Comparison of ENCODE assay signal across 9 cellular contexts in genomic region chr7:23184291-23184690, GRCh38. TPM values are rescaled to one million over a fixed set of nuclear protein-coding genes. Genes with fewer than 3 reads are reported as not detected.
A peak's percentile ranks its signal among the peaks of the same experiment; 100 is the strongest.
DNase-seq lines count a peak whose midpoint lies in the region; ATAC-seq, FAIRE-seq and TF ChIP-seq lines count a peak whose summit lies in the region.
"Had no signal": no experiment of that assay in that cellular context is flagged by ENCODE, and none has a peak within 500 bp of the region (broad histone marks: within the 10 kb centered on the region; RNA-seq: fewer than 3 reads in every experiment).

No MANE protein-coding gene starts in this region.

- H3K4me3 Mint-ChIP-seq in activated T-cell treated with anti-CD3 and anti-CD28 coated beads, Interleukin-2, amount 50 U/mL, for 24 hours, result peak overlapping the region; percentile 92
- peak overlapping the region; percentile 63 for H3K4me3 Mint-ChIP-seq in neural progenitor cell

- TF ChIP-seq POLR2A in GM12878 (IDR thresholded peaks at IDR 0.05; ENCODE audit: low read depth, low read length), result no peak

- H3K27me3 ChIP-seq in Loucy (ENCODE audit: insufficient read depth, low read length, poor library complexity, severe bottlenecking) (no peaks in the 10 kb centered on the region), GM12878 (replicated peaks in 1 of 2; ENCODE audit: control insufficient read depth in 2 of 2, insufficient read depth in 2 of 2, low read length in 1 of 2) (no peaks in the 10 kb centered on the region), neural progenitor cell (no peaks in the 10 kb centered on the region)

- H3K27ac ChIP-seq in GM12878 (ENCODE audit: control insufficient read depth, insufficient read depth), result no peak overlapping the region; the same call in 1 of the 2 replicates
- no peak overlapping the region for H3K27ac ChIP-seq in neural progenitor cell

- H3K36me3 ChIP-seq in Loucy (ENCODE audit: insufficient read depth, low read length) (peaks cover 22% of the 10 kb centered on the region; the same call in 1 of the 2 replicates), GM12878 (ENCODE audit: control insufficient read depth in 2 of 2, insufficient read depth in 2 of 2, low read length in 1 of 2) (peaks cover 0 to 13% of the 10 kb centered on the region in 2 experiments; a peak in 2 of 4 replicates), neural progenitor cell (peaks cover 28% of the 10 kb centered on the region)

- peak overlapping the region; percentile 92 for H3K9ac ChIP-seq in Loucy (ENCODE audit: low read depth, low read length, poor library complexity, severe bottlenecking)
- H3K9ac ChIP-seq in GM12878 (ENCODE audit: control insufficient read depth, insufficient read depth, low read length), result no peak overlapping the region
- no peak overlapping the region for H3K9ac ChIP-seq in neural progenitor cell

- CTCF ChIA-PET in GM12878 (lab: Yijun Ruan, JAX), result interaction anchor here (0.6 to 5.9 kb wide), 31 partner anchors 10 to 410 kb away, joined by 3 to 77 read pairs (median 4); no protein-coding TSS in a partner anchor

- H3K4me1 Mint-ChIP-seq in activated T-cell treated with anti-CD3 and anti-CD28 coated beads, Interleukin-2, amount 50 U/mL, for 24 hours (ENCODE audit: low read depth), result peaks cover 44% of the 10 kb centered on the region
- peaks cover 22% of the 10 kb centered on the region for H3K4me1 Mint-ChIP-seq in neural progenitor cell

- ATAC-seq in GM12878 (no peak), HG03442 (IDR thresholded peaks at IDR 0.05; ENCODE audit: unreplicated experiment) (no peak)

- SMC1A ChIA-PET in GM12878 (lab: Charles Lee; ENCODE audit: uncharacterized antibody, unreplicated experiment), result interaction anchor here (0.7 to 3.5 kb wide), 17 partner anchors 18 to 362 kb away, joined by 3 to 32 read pairs (median 4); partner anchors contain the start of gene KLHL7

- no peak for FAIRE-seq in GM12878 (lab: Jason Lieb, UNC)
- FAIRE-seq: endometrium had no signal

- no TSS peak for BruUV-seq in GM12878 (replicated peaks; lab: Mats Ljungman, UMichigan)

- H3K36me3 Mint-ChIP-seq in activated T-cell treated with anti-CD3 and anti-CD28 coated beads, Interleukin-2, amount 50 U/mL, for 24 hours (ENCODE audit: low read depth), result peaks cover 74% of the 10 kb centered on the region
- H3K36me3 Mint-ChIP-seq in neural progenitor cell, result peaks cover 13% of the 10 kb centered on the region

- 38% methylated on average over 1 of the region's 1 CpG for WGBS in GM12878 (ENCODE audit: insufficient coverage, insufficient replicate concordance, low lambda C conversion rate, missing lambda C conversion rate)

- H4K20me1 ChIP-seq in Loucy (ENCODE audit: insufficient read depth, low read length, poor library complexity, severe bottlenecking) (peaks cover 60% of the 10 kb centered on the region), GM12878 (ENCODE audit: control insufficient read depth, insufficient read depth) (no peaks in the 10 kb centered on the region), neural progenitor cell (ENCODE audit: low read depth) (peaks cover 17% of the 10 kb centered on the region)

- H2AFZ ChIP-seq in Loucy (ENCODE audit: low read length) (no peak overlapping the region), GM12878 (ENCODE audit: control insufficient read depth, low read depth, low read length) (no peak overlapping the region), neural progenitor cell (replicated peaks) (no peak overlapping the region)

- in situ Hi-C loops in GM12878 (cut with MboI), result no loop called here

- no peaks in the 10 kb centered on the region for H3K9me3 Mint-ChIP-seq in activated T-cell treated with anti-CD3 and anti-CD28 coated beads, Interleukin-2, amount 50 U/mL, for 24 hours
- H3K9me3 Mint-ChIP-seq in neural progenitor cell, result peaks cover 3% of the 10 kb centered on the region

- no peaks in the 10 kb centered on the region for H3K9me2 ChIP-seq in Loucy (replicated peaks; ENCODE audit: low read depth, low read length)

- H3K4me2 ChIP-seq in Loucy (ENCODE audit: low read depth, low read length, poor library complexity, severe bottlenecking) (peak overlapping the region; percentile 93), GM12878 (ENCODE audit: control insufficient read depth, insufficient read depth) (peak overlapping the region; percentile 92), neural progenitor cell (peak overlapping the region; percentile 85)

- H3F3A ChIP-seq in Loucy (ENCODE audit: low read depth) (0 out of 2 replicates have a peak, but pooled peaks cover 2% of the 10 kb centered on the region), neural progenitor cell (ENCODE audit: low read depth) (peaks cover 18% of the 10 kb centered on the region)

- DNase-seq in activated T-cell treated with anti-CD3 and anti-CD28 coated beads, Interleukin-2, amount 50 U/mL, for 24 hours, result no peak
- DNase-seq in activated T-cell treated with anti-CD3 and anti-CD28 coated beads for 4 hours, result no peak
- no peak for DNase-seq in GM12878 (ENCODE audit: low read depth, low spot score)
- no peak for DNase-seq in neural progenitor cell (ENCODE audit: low spot score)
- no peak for DNase-seq in NCI-H128 (lab: John Stamatoyannopoulos, UW; ENCODE audit: unreplicated experiment)
- no peak for DNase-seq in AG08395 (ENCODE audit: low spot score)

- RAD21 ChIA-PET in GM12878 (lab: Charles Lee; ENCODE audit: unreplicated experiment), result interaction anchor here (0.9 to 3.5 kb wide), 12 partner anchors 58 to 624 kb away, joined by 3 to 53 read pairs (median 5); no protein-coding TSS in a partner anchor

- TF ChIP-seq RAD21 in GM12878 (IDR thresholded peaks at IDR 0.05; ENCODE audit: insufficient read depth, low read depth, low read length), result no peak

- TF ChIP-seq EP300 in GM12878 (IDR thresholded peaks at IDR 0.05; ENCODE audit: borderline replicate concordance in 1 of 2, control insufficient read depth in 1 of 2, low read depth in 2 of 2, low read length in 2 of 2), result no peak

- intact Hi-C loops in GM12878 (cut with micrococcal nuclease; ENCODE audit: unreplicated experiment), result loop anchor here (5.0 to 10.0 kb wide), 7 partner anchors 97 to 359 kb away; partner anchors contain the start of genes IGF2BP3, TOMM7 and TRA2A

- H3K9me3 ChIP-seq in Loucy (ENCODE audit: insufficient read depth, low read depth, low read length), result no peaks in the 10 kb centered on the region
- H3K9me3 ChIP-seq in GM12878 (replicated peaks; ENCODE audit: control insufficient read depth, insufficient read depth, low read length), result no peaks in the 10 kb centered on the region
- H3K9me3 ChIP-seq in neural progenitor cell (ENCODE audit: low read depth), result no peaks in the 10 kb centered on the region

- H3K27me3 Mint-ChIP-seq in activated T-cell treated with anti-CD3 and anti-CD28 coated beads, Interleukin-2, amount 50 U/mL, for 24 hours, result no peaks in the 10 kb centered on the region
- H3K27me3 Mint-ChIP-seq in neural progenitor cell (ENCODE audit: insufficient read depth, low read depth), result peaks cover 2% of the 10 kb centered on the region

- peak overlapping the region; percentile 64 for H3K27ac Mint-ChIP-seq in activated T-cell treated with anti-CD3 and anti-CD28 coated beads, Interleukin-2, amount 50 U/mL, for 24 hours
- H3K27ac Mint-ChIP-seq in neural progenitor cell, result no peak overlapping the region

- TF ChIP-seq CTCF in Loucy (conservative IDR thresholded peaks at IDR 0.05; ENCODE audit: low read length) (no peak), GM12878 (IDR thresholded peaks at IDR 0.05 in 2 of 3, conservative IDR thresholded peaks at IDR 0.05 in 1 of 3; ENCODE audit: control insufficient read depth in 2 of 3, extremely low read depth in 1 of 3, insufficient read depth in 1 of 3, low read depth in 3 of 3, low read length in 3 of 3) (no peak), neural progenitor cell (IDR thresholded peaks at IDR 0.05) (no peak)

- POLR2A ChIA-PET in GM12878 (lab: Charles Lee), result interaction anchor here (0.5 to 1.2 kb wide), 2 partner anchors 9 to 80 kb away, joined by 3 to 6 read pairs; no protein-coding TSS in a partner anchor

- peaks cover 75% of the 10 kb centered on the region for H3K79me2 ChIP-seq in Loucy (ENCODE audit: insufficient read depth, low read length)
- H3K79me2 ChIP-seq in GM12878 (ENCODE audit: control insufficient read depth, insufficient read depth, low read length), result peaks cover 62% of the 10 kb centered on the region
- H3K79me2 ChIP-seq in neural progenitor cell (ENCODE audit: low read depth), result peaks cover 78% of the 10 kb centered on the region

- H3K4me3 ChIP-seq in Loucy (ENCODE audit: low read length, poor library complexity, severe bottlenecking) (peak overlapping the region; percentile 96), GM12878 (peak overlapping the region; percentile 59), neural progenitor cell (no peak overlapping the region)

- H3K4me1 ChIP-seq in Loucy (ENCODE audit: insufficient read depth, low read length, poor library complexity, severe bottlenecking), result peaks cover 54% of the 10 kb centered on the region
- H3K4me1 ChIP-seq in GM12878 (ENCODE audit: control insufficient read depth, insufficient read depth, low read length), result 0 out of 2 replicates have a peak, but pooled peaks cover 3% of the 10 kb centered on the region
- peaks cover 14% of the 10 kb centered on the region for H3K4me1 ChIP-seq in neural progenitor cell

TF ChIP-seq in GM12878, 131 proteins besides CTCF, POLR2A, EP300 and RAD21 (continues in another document):
- TF ChIP-seq SUZ12 (IDR thresholded peaks at IDR 0.05; ENCODE audit: unreplicated experiment) (no peak), NR2F1 (conservative IDR thresholded peaks at IDR 0.05) (no peak), RBBP5 (conservative IDR thresholded peaks at IDR 0.05) (no peak), NFXL1 (IDR thresholded peaks at IDR 0.05; ENCODE audit: borderline replicate concordance) (no peak), NRF1 (conservative IDR thresholded peaks at IDR 0.05; ENCODE audit: low read depth, low read length) (no peak), TARDBP (IDR thresholded peaks at IDR 0.05; ENCODE audit: borderline replicate concordance) (no peak)

RNA-seq across cellular contexts. Expression of gene NUP42, which starts 2.4 kb away (rescaled TPM):
- 125 and 137 TPM in 2 replicates for total RNA-seq in GM12878 (2013; cell fraction: nucleolus; rRNA removed)
- total RNA-seq in GM12878 (2014; rRNA removed) (124 and 126 TPM in 2 replicates), GM12878 (2014; rRNA removed; fragmentation: Illumina TruSeq; extraction: Trizol) (66.6 and 72.9 TPM in 2 replicates), GM12878 (2021) (47.6 and 48.6 TPM in 2 replicates), neural progenitor cell (ENCODE audit: low replicate concordance) (60.1 and 67.7 TPM in 2 replicates)
- polyA plus RNA-seq in GM12878 (2011; ENCODE audit: low read depth), result 46.2 TPM
- polyA plus RNA-seq in GM12878 (2011; rRNA removed) (60.4 and 64.3 TPM in 2 replicates), GM12878 (2014; fragmentation: Illumina TruSeq; extraction: Trizol) (82.6 and 93.0 TPM in 2 replicates), GM12878 (2014; fragmentation: Nextera tagmentation; extraction: Ambion mirVana) (10 to 100 TPM; 58.6 to 92.1 TPM), GM12878 (2014; rRNA removed) (101 and 105 TPM in 2 replicates), GM12878 (2016; fragmentation: Nextera tagmentation; extraction: Ambion mirVana) (10 to 100 TPM; 62.1 to 75.8 TPM)
- polyA plus RNA-seq in GM12878 (2011; cell fraction: cytosol; rRNA removed), result 44.6 and 55.9 TPM in 2 replicates
- 68.4 and 76.4 TPM in 2 replicates for polyA plus RNA-seq in GM12878 (2011; cell fraction: nucleus; rRNA removed)
- 35.2 and 42.1 TPM in 2 replicates for polyA plus RNA-seq in GM12878 (2012)
- polyA minus RNA-seq in GM12878 (2011; rRNA and poly(A)+ RNA removed), result 19.8 and 35.9 TPM in 2 replicates
- polyA minus RNA-seq in GM12878 (2011; cell fraction: cytosol; rRNA and poly(A)+ RNA removed), result 16.3 and 25.0 TPM in 2 replicates
- polyA minus RNA-seq in GM12878 (2011; cell fraction: nucleus; rRNA and poly(A)+ RNA removed), result 23.6 and 44.5 TPM in 2 replicates
